Comparison of ENCODE assay signal across 22 cellular contexts in genomic region chr1:151953409-151954094, GRCh38. TPM values are rescaled to one million over a fixed set of nuclear protein-coding genes. Genes with fewer than 3 reads are reported as not detected.
DNase-seq lines count a peak whose midpoint lies in the region; ATAC-seq and TF ChIP-seq lines count a peak whose summit lies in the region.
"Had no signal": no experiment of that assay in that cellular context is flagged by ENCODE, and none has a peak within 500 bp of the region (broad histone marks: within the 10 kb centered on the region; RNA-seq: fewer than 3 reads in every experiment).

No MANE protein-coding gene starts in this region.

- H3K36me3 ChIP-seq in esophagus muscularis mucosa (no peaks in the 10 kb centered on the region), smooth muscle cell (ENCODE audit: low read depth) (no peaks in the 10 kb centered on the region), A673 (ENCODE audit: insufficient read depth, low read length, poor library complexity, severe bottlenecking) (no peaks in the 10 kb centered on the region)
- H3K36me3 ChIP-seq: BE2C, SJCRH30 had no signal

- no peak overlapping the region for H2AFZ ChIP-seq in smooth muscle cell (ENCODE audit: low read depth)

- TF ChIP-seq CTCF in esophagus muscularis mucosa (IDR thresholded peaks at IDR 0.05) (no peak), mesothelial cell of epicardium (IDR thresholded peaks at IDR 0.05; ENCODE audit: unreplicated experiment) (no peak), smooth muscle cell (IDR thresholded peaks at IDR 0.05; ENCODE audit: borderline replicate concordance, insufficient read depth, poor library complexity, severe bottlenecking) (no peak), A673 (conservative IDR thresholded peaks at IDR 0.05; ENCODE audit: low read depth, low read length) (no peak)

- H3K27ac ChIP-seq in esophagus muscularis mucosa (replicated peaks in 1 of 4) = no peak overlapping the region
- no peak overlapping the region for H3K27ac ChIP-seq in smooth muscle cell (ENCODE audit: low read depth)
- H3K27ac ChIP-seq in A673 (ENCODE audit: low read depth, low read length, poor library complexity, severe bottlenecking) = no peak overlapping the region
- H3K27ac ChIP-seq: SJCRH30 had no signal

- H3K9ac ChIP-seq in smooth muscle cell (ENCODE audit: low read depth) = no peak overlapping the region

- no peaks in the 10 kb centered on the region for H4K20me1 ChIP-seq in smooth muscle cell (ENCODE audit: low read depth)

- H3K27ac Mint-ChIP-seq in mesothelial cell of epicardium = peak overlapping the region; percentile 12
- H3K27ac Mint-ChIP-seq: CD4-positive, alpha-beta T cell had no signal

- H3K9me3 ChIP-seq in esophagus muscularis mucosa (no peaks in the 10 kb centered on the region), smooth muscle cell (replicated peaks; ENCODE audit: low read depth) (no peaks in the 10 kb centered on the region), A673 (ENCODE audit: low read depth, low read length, poor library complexity, severe bottlenecking) (no peaks in the 10 kb centered on the region)
- H3K9me3 ChIP-seq: BE2C, SJCRH30 had no signal

- H3K27me3 ChIP-seq in esophagus muscularis mucosa (no peaks in the 10 kb centered on the region), smooth muscle cell (ENCODE audit: low read depth) (no peaks in the 10 kb centered on the region), A673 (replicated peaks; ENCODE audit: insufficient read depth, low read depth, low read length, poor library complexity) (peaks cover 10% of the 10 kb centered on the region)

- no peaks in the 10 kb centered on the region for H3K27me3 Mint-ChIP-seq in mesothelial cell of epicardium (ENCODE audit: low read depth)
- H3K27me3 Mint-ChIP-seq: CD4-positive, alpha-beta T cell had no signal

- H3K4me3 ChIP-seq in esophagus muscularis mucosa (no peak overlapping the region), smooth muscle cell (peak overlapping the region; percentile 36), A673 (ENCODE audit: low read depth, low read length, poor library complexity, severe bottlenecking) (no peak overlapping the region)
- H3K4me3 ChIP-seq: K562, SJCRH30 had no signal

- H3K4me1 ChIP-seq in esophagus muscularis mucosa = peaks cover 0 to 7% (median under 1%) of the 10 kb centered on the region in 4 donors
- H3K4me1 ChIP-seq in smooth muscle cell (ENCODE audit: low read depth) = no peaks in the 10 kb centered on the region
- no peaks in the 10 kb centered on the region for H3K4me1 ChIP-seq in A673 (ENCODE audit: insufficient read depth, low read length, poor library complexity, severe bottlenecking)
- H3K4me1 ChIP-seq: BE2C, SJCRH30 had no signal

- no peak for TF ChIP-seq POLR2A in esophagus muscularis mucosa (IDR thresholded peaks at IDR 0.05; ENCODE audit: low read depth)

- BruUV-seq in A673 (replicated peaks; lab: Mats Ljungman, UMichigan) = no TSS peak

- no peaks in the 10 kb centered on the region for H3K9me3 Mint-ChIP-seq in mesothelial cell of epicardium
- H3K9me3 Mint-ChIP-seq: CD4-positive, alpha-beta T cell had no signal

- H3K79me2 ChIP-seq in smooth muscle cell (ENCODE audit: low read depth) = no peaks in the 10 kb centered on the region

- H3K36me3 Mint-ChIP-seq in mesothelial cell of epicardium = no peaks in the 10 kb centered on the region

- no peaks in the 10 kb centered on the region for H3F3A ChIP-seq in smooth muscle cell (ENCODE audit: low read depth)

- H3K4me1 Mint-ChIP-seq in mesothelial cell of epicardium = no peaks in the 10 kb centered on the region

- 88% methylated on average over 7 of the region's 7 CpGs for WGBS in esophagus muscularis mucosa
- WGBS in smooth muscle cell (ENCODE audit: low lambda C conversion rate) = 73% methylated on average over 7 of the region's 7 CpGs

- peak; percentile 95 for DNase-seq in NCI-H526 treated with DMSO at 0.1 percent for 48 hours (lab: John Stamatoyannopoulos, UW)
- peak; percentile 70 for DNase-seq in esophagus muscularis mucosa (ENCODE audit: extremely low spot score)
- no peak for DNase-seq in mesothelial cell of epicardium (ENCODE audit: low spot score in 2 of 2, unreplicated experiment in 2 of 2)
- DNase-seq in smooth muscle cell (lab: John Stamatoyannopoulos, UW; ENCODE audit: unreplicated experiment) = no peak
- no peak for DNase-seq in glomerular visceral epithelial cell (ENCODE audit: extremely low spot score)
- DNase-seq in A673 (ENCODE audit: low spot score) = no peak
- DNase-seq: BE2C; Calu3; CD4-positive, alpha-beta T cell; DMS53; HCEC 1CT; MV-4-11; NCI-H1417 treated with DMSO at 0.1 percent for 48 hours; NCI-H2029; NCI-H2171; NCI-H446; NCI-H748 treated with DMSO at 0.1 percent for 48 hours; OCI-M1; SJCRH30 had no signal

- POLR2A ChIA-PET in A673 (lab: Charles Lee; ENCODE audit: low non-redundant PET) = no interaction called here

- no peak overlapping the region for H3K4me3 Mint-ChIP-seq in mesothelial cell of epicardium
- H3K4me3 Mint-ChIP-seq: CD4-positive, alpha-beta T cell had no signal

- CTCF ChIA-PET in A673 (lab: Charles Lee) = no interaction called here

- intact Hi-C loops in esophagus muscularis mucosa (cut with DNase I) (no loop called here), A673 (cut with micrococcal nuclease; ENCODE audit: unreplicated experiment) (no loop called here)

- TF ChIP-seq EP300 in esophagus muscularis mucosa (IDR thresholded peaks at IDR 0.05) = no peak

- ATAC-seq in GM21423 (IDR thresholded peaks at IDR 0.05; ENCODE audit: unreplicated experiment) (no peak), HG03432 (IDR thresholded peaks at IDR 0.05; ENCODE audit: unreplicated experiment) (no peak)
- ATAC-seq: K562 had no signal

- no peak overlapping the region for H3K4me2 ChIP-seq in smooth muscle cell

RNA-seq across cellular contexts. Expression of gene S100A10, which starts 40.1 kb away (rescaled TPM):
- total RNA-seq in esophagus muscularis mucosa (100 to 1,000 TPM in 2 of 4 donors, 10 to 100 TPM in 2; 82.5 to 214 (median 105) TPM), mesothelial cell of epicardium (219 to 234 TPM (median 222 TPM) in 3 replicates), smooth muscle cell (339 and 477 TPM in 2 replicates), A673 (2021) (34.0 and 42.4 TPM in 2 replicates)
- polyA plus RNA-seq in smooth muscle cell = 1,351 and 2,073 TPM in 2 replicates

RNA-seq across cellular contexts. Expression of gene THEM4, which starts 44.2 kb away (rescaled TPM):
- 10 to 100 TPM; 13.2 to 15.7 (median 14.3) TPM for total RNA-seq in esophagus muscularis mucosa
- total RNA-seq in mesothelial cell of epicardium = 23.3 to 24.3 TPM (median 24.1 TPM) in 3 replicates
- 11.8 and 14.4 TPM in 2 replicates for total RNA-seq in smooth muscle cell
- 15.9 and 19.0 TPM in 2 replicates for polyA plus RNA-seq in smooth muscle cell
- 1.2 and 3.0 TPM in 2 replicates for total RNA-seq in A673 (2021)

Comparison
In these comparisons a context has a peak if more than half of its experiments do, and no peak if none do; other contexts are left out.
1. DNase-seq: peak in NCI-H526 treated with DMSO at 0.1 percent for 48 hours (single experiment) and esophagus muscularis mucosa (single experiment); none in mesothelial cell of epicardium (0 of 2), smooth muscle cell (single experiment), glomerular visceral epithelial cell (single experiment) and A673 (single experiment).